ENCODE assay signal across 1 cellular context in genomic region chr12:109477963-109478315, GRCh38.
TF ChIP-seq lines count a peak whose summit lies in the region.

No MANE protein-coding gene starts in this region.

TF ChIP-seq in liver, 16 proteins besides CTCF, POLR2A, EP300 and RAD21 (continued from another document):
- TF ChIP-seq, protein P1, sequence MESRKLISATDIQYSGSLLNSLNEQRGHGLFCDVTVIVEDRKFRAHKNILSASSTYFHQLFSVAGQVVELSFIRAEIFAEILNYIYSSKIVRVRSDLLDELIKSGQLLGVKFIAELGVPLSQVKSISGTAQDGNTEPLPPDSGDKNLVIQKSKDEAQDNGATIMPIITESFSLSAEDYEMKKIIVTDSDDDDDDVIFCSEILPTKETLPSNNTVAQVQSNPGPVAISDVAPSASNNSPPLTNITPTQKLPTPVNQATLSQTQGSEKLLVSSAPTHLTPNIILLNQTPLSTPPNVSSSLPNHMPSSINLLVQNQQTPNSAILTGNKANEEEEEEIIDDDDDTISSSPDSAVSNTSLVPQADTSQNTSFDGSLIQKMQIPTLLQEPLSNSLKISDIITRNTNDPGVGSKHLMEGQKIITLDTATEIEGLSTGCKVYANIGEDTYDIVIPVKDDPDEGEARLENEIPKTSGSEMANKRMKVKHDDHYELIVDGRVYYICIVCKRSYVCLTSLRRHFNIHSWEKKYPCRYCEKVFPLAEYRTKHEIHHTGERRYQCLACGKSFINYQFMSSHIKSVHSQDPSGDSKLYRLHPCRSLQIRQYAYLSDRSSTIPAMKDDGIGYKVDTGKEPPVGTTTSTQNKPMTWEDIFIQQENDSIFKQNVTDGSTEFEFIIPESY (IDR thresholded peaks at IDR 0.05) = no peak
- TF ChIP-seq FOXA1 (IDR thresholded peaks at IDR 0.05) (no peak), FOXA2 (IDR thresholded peaks at IDR 0.05) (no peak), YY1 (IDR thresholded peaks at IDR 0.05) (no peak), GABPA (IDR thresholded peaks at IDR 0.05 in 1 of 2, conservative IDR thresholded peaks at IDR 0.05 in 1 of 2) (no peak), EGR1 (IDR thresholded peaks at IDR 0.05; ENCODE audit: low read depth in 2 of 2) (no peak)
